Comparison of ENCODE assay signal across 22 cellular contexts in the genomic region with DNA sequence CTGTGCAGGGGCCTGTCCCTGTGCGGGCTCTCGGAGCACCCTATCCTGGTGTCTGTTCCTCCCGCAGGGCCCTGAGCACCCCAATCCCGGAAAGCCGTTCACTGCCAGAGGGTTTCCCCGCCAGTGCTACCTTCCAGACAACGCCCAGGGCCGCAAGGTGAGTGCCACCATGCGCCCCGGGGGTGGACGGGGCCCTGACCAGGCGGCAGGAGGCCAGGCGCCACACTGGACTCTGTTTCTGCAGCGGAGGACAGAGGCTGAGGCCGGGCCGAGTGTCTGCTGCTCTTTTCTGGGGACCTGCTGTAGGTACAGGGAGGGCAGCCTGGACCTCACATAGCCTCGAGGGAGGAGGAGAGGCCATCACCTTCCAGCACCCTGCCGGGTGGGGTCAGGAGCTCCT. TPM values are rescaled to one million over a fixed set of nuclear protein-coding genes. Genes with fewer than 3 reads are reported as not detected.
"Had no signal": no experiment of that assay in that cellular context is flagged by ENCODE, and none has a peak within 500 bp of the region (broad histone marks: within the 10 kb centered on the region; RNA-seq: fewer than 3 reads in every experiment).

No MANE protein-coding gene starts in this region.

RNA-seq across cellular contexts. Expression of a gene that starts 28.0 kb away (rescaled TPM):
- total RNA-seq: activated CD4-positive, alpha-beta memory T cell treated with anti-CD3 and anti-CD28 coated beads for 36 hours; activated CD4-positive, alpha-beta T cell treated with anti-CD3 and anti-CD28 coated beads for 36 hours; activated CD8-positive, alpha-beta memory T cell treated with anti-CD3 and anti-CD28 coated beads, Interleukin-2, amount 10 ng/mL, durations not matched to agents 7 days and 5 days; activated CD8-positive, alpha-beta T cell treated with anti-CD3 and anti-CD28 coated beads for 36 hours; activated naive CD4-positive, alpha-beta T cell treated with anti-CD3 and anti-CD28 coated beads for 36 hours; activated naive CD4-positive, alpha-beta T cell treated with anti-CD3 and anti-CD28 coated beads, Interleukin-2, amount 50 U/mL, for 72 hours; activated naive CD8-positive, alpha-beta T cell treated with anti-CD3 and anti-CD28 coated beads for 36 hours; activated T-cell treated with anti-CD3 and anti-CD28 coated beads, Interleukin-2, amount 50 U/mL, for 4 hours; activated T-cell treated with anti-CD3 and anti-CD28 coated beads, Interleukin-2, amount 50 U/mL, for 72 hours; activated T-helper 1 cell treated with anti-CD3 and anti-CD28 coated beads, Interleukin-12 subunit alpha, Interleukin-12 subunit beta, Interleukin-2, Interleukin-4 antibody, amounts not matched to agents 30 ng/mL and 10 ng/mL and 1 ng/mL, durations not matched to agents 14 hours and 24 hours and 36 hours; activated T-helper 17 cell treated with anti-CD3 and anti-CD28 coated beads, Interleukin-2, amount 50 U/mL, for 72 hours; adrenal gland; aorta; astrocyte; body of pancreas; breast epithelium; cardiac septum; T-cell; T-helper 1 cell treated with Interleukin-12 subunit alpha and Interleukin-12 subunit beta and Interleukin-4 antibody, amounts not matched to agents 30 ng/mL and 1 ng/mL, for 36 hours; T-helper 17 cell; T-helper 2 cell treated with Interferon-gamma antibody and Interleukin-4, amounts not matched to agents 100 ng/mL and 5 ng/mL, for 36 hours; WTC11 had no signal

RNA-seq across cellular contexts. Expression of a gene that starts 58.2 kb away (rescaled TPM):
- total RNA-seq: activated CD4-positive, alpha-beta memory T cell treated with anti-CD3 and anti-CD28 coated beads for 36 hours; activated T-helper 17 cell treated with anti-CD3 and anti-CD28 coated beads, Interleukin-2, amount 50 U/mL, for 72 hours; astrocyte; WTC11 had no signal
